16 cellular contexts compared by ENCODE assay signal in genomic region chr4:40349561-40350198, GRCh38. TPM values are rescaled to one million over a fixed set of nuclear protein-coding genes. Genes with fewer than 3 reads are reported as not detected.
DNase-seq lines count a peak whose midpoint lies in the region; ATAC-seq, FAIRE-seq and TF ChIP-seq lines count a peak whose summit lies in the region.
"Had no signal": no experiment of that assay in that cellular context is flagged by ENCODE, and none has a peak within 500 bp of the region (broad histone marks: within the 10 kb centered on the region; RNA-seq: fewer than 3 reads in every experiment).

No MANE protein-coding gene starts in this region.

- H3K27me3 Mint-ChIP-seq in activated CD8-positive, alpha-beta T cell treated with anti-CD3 and anti-CD28 coated beads, Interleukin-2, amount 10 ng/mL, durations not matched to agents 7 days and 5 days (ENCODE audit: low read depth) = no peaks in the 10 kb centered on the region
- peaks cover 8% of the 10 kb centered on the region for H3K27me3 Mint-ChIP-seq in neural progenitor cell (ENCODE audit: insufficient read depth, low read depth)

- no peaks in the 10 kb centered on the region for H3K79me2 ChIP-seq in neural progenitor cell (ENCODE audit: low read depth)

- peaks cover 13% of the 10 kb centered on the region for H3K4me1 Mint-ChIP-seq in activated CD8-positive, alpha-beta T cell treated with anti-CD3 and anti-CD28 coated beads, Interleukin-2, amount 10 ng/mL, durations not matched to agents 7 days and 5 days (ENCODE audit: low read depth)
- H3K4me1 Mint-ChIP-seq in neural progenitor cell = peaks cover 3% of the 10 kb centered on the region

- peak; percentile 36 for ATAC-seq in activated CD8-positive, alpha-beta T cell treated with anti-CD3 and anti-CD28 coated beads, Interleukin-2, amount 10 ng/mL, durations not matched to agents 7 days and 5 days
- ATAC-seq: foreskin keratinocyte had no signal

- no peak overlapping the region for H3K4me2 ChIP-seq in neural progenitor cell

- no peaks in the 10 kb centered on the region for H3K9me3 ChIP-seq in neural progenitor cell (ENCODE audit: low read depth)

- no peaks in the 10 kb centered on the region for H3K36me3 ChIP-seq in neural progenitor cell

- H3K9ac ChIP-seq in neural progenitor cell = no peak overlapping the region

- no peaks in the 10 kb centered on the region for H3K27me3 ChIP-seq in neural progenitor cell
- H3K27me3 ChIP-seq: foreskin keratinocyte had no signal

- no peak overlapping the region for H3K4me3 Mint-ChIP-seq in activated CD8-positive, alpha-beta T cell treated with anti-CD3 and anti-CD28 coated beads, Interleukin-2, amount 10 ng/mL, durations not matched to agents 7 days and 5 days
- no peak overlapping the region for H3K4me3 Mint-ChIP-seq in neural progenitor cell
- H3K4me3 Mint-ChIP-seq: CD4-positive, CD25-positive, alpha-beta regulatory T cell had no signal

- peaks cover 3% of the 10 kb centered on the region for H3K36me3 Mint-ChIP-seq in activated CD8-positive, alpha-beta T cell treated with anti-CD3 and anti-CD28 coated beads, Interleukin-2, amount 10 ng/mL, durations not matched to agents 7 days and 5 days (ENCODE audit: low read depth)
- H3K36me3 Mint-ChIP-seq in neural progenitor cell = no peaks in the 10 kb centered on the region

- TF ChIP-seq CTCF in AG10803 (conservative IDR thresholded peaks at IDR 0.05; ENCODE audit: low read length) = no peak
- TF ChIP-seq CTCF in neural progenitor cell (IDR thresholded peaks at IDR 0.05) = no peak

- DNase-seq in AG10803 (ENCODE audit: low read depth) (peak; percentile 41), GM03348 (ENCODE audit: low spot score) (peak; percentile 16), erythroblast (lab: John Stamatoyannopoulos, UW) (no peak), neural progenitor cell (ENCODE audit: low spot score) (no peak), SHP77 treated with DMSO at 0.1 percent for 48 hours (lab: John Stamatoyannopoulos, UW) (no peak)
- DNase-seq in activated CD8-positive, alpha-beta T cell treated with anti-CD3 and anti-CD28 coated beads, Interleukin-2, amount 10 ng/mL, durations not matched to agents 7 days and 5 days = no peak
- DNase-seq in activated CD4-positive, CD25-positive, alpha-beta regulatory T cell (lab: John Stamatoyannopoulos, UW) = no peak
- DNase-seq: cerebellar nuclear complex, foreskin keratinocyte, GOT3, nucleus accumbens, RPMI8226 had no signal

- H3F3A ChIP-seq in neural progenitor cell (ENCODE audit: low read depth) = no peaks in the 10 kb centered on the region

- no peak overlapping the region for H3K4me3 ChIP-seq in AG10803 (ENCODE audit: low read length)
- no peak overlapping the region for H3K4me3 ChIP-seq in neural progenitor cell

- TF ChIP-seq POLR2A in erythroblast (IDR thresholded peaks at IDR 0.05; ENCODE audit: low read length) = no peak

- H2AFZ ChIP-seq in neural progenitor cell (replicated peaks) = no peak overlapping the region

- no peaks in the 10 kb centered on the region for H3K4me1 ChIP-seq in neural progenitor cell
- H3K4me1 ChIP-seq: foreskin keratinocyte had no signal

- H3K9me3 Mint-ChIP-seq in activated CD8-positive, alpha-beta T cell treated with anti-CD3 and anti-CD28 coated beads, Interleukin-2, amount 10 ng/mL, durations not matched to agents 7 days and 5 days (ENCODE audit: insufficient read depth) = peaks cover 4% of the 10 kb centered on the region
- peaks cover 3% of the 10 kb centered on the region for H3K9me3 Mint-ChIP-seq in neural progenitor cell

- H3K27ac ChIP-seq in neural progenitor cell = no peak overlapping the region
- H3K27ac ChIP-seq: foreskin keratinocyte had no signal

- POLR2A ChIA-PET in activated CD8-positive, alpha-beta T cell treated with anti-CD3 and anti-CD28 coated beads, Interleukin-2, amount 10 ng/mL, durations not matched to agents 7 days and 5 days (lab: Charles Lee) = no interaction called here

- peak overlapping the region; percentile 64 for H3K27ac Mint-ChIP-seq in activated CD8-positive, alpha-beta T cell treated with anti-CD3 and anti-CD28 coated beads, Interleukin-2, amount 10 ng/mL, durations not matched to agents 7 days and 5 days
- H3K27ac Mint-ChIP-seq in neural progenitor cell = no peak overlapping the region
- H3K27ac Mint-ChIP-seq: CD4-positive, CD25-positive, alpha-beta regulatory T cell had no signal

- no peaks in the 10 kb centered on the region for H4K20me1 ChIP-seq in neural progenitor cell (ENCODE audit: low read depth)

- CTCF ChIA-PET in activated CD8-positive, alpha-beta T cell treated with anti-CD3 and anti-CD28 coated beads, Interleukin-2, amount 10 ng/mL, durations not matched to agents 7 days and 5 days (lab: Charles Lee) = no interaction called here

- peak; percentile 13 for FAIRE-seq in islet of Langerhans (lab: Jason Lieb, UNC)
- FAIRE-seq: TTC549 had no signal

RNA-seq across cellular contexts. Expression of gene CHRNA9, which starts 14.5 kb away (rescaled TPM):
- under 1 TPM; 0.26 to 0.82 TPM for total RNA-seq in activated CD8-positive, alpha-beta T cell treated with anti-CD3 and anti-CD28 coated beads, Interleukin-2, amount 10 ng/mL, durations not matched to agents 7 days and 5 days
- total RNA-seq in neural progenitor cell (ENCODE audit: low replicate concordance) = 0.67 and 2.5 TPM in 2 replicates
- total RNA-seq: CD4-positive, CD25-positive, alpha-beta regulatory T cell; foreskin keratinocyte; liver had no signal

Comparison
In these comparisons a context has a peak if more than half of its experiments do, and no peak if none do; other contexts are left out.
1. DNase-seq: peak in AG10803 (single experiment) and GM03348 (single experiment); none in activated CD8-positive, alpha-beta T cell treated with anti-CD3 and anti-CD28 coated beads, Interleukin-2, amount 10 ng/mL, durations not matched to agents 7 days and 5 days (single experiment), erythroblast (0 of 2), neural progenitor cell (single experiment), SHP77 treated with DMSO at 0.1 percent for 48 hours (single experiment) and activated CD4-positive, CD25-positive, alpha-beta regulatory T cell (0 of 4).